In genomic region chr1:91712981-91713841, GRCh38 we compare ENCODE assay signal across 7 cellular contexts.
DNase-seq lines count a peak whose midpoint lies in the region; ATAC-seq and TF ChIP-seq lines count a peak whose summit lies in the region.

No MANE protein-coding gene starts in this region.

- H3K4me1 ChIP-seq in iPS-20b (ENCODE audit: insufficient read depth, low read length), result no peaks in the 10 kb centered on the region; the same call in 1 of the 2 replicates

- H3K36me3 ChIP-seq in iPS-20b (ENCODE audit: insufficient read depth, low read depth, low read length) (no peaks in the 10 kb centered on the region), WERI-Rb-1 (no peaks in the 10 kb centered on the region)

- DNase-seq in activated CD4-positive, alpha-beta T cell treated with anti-CD3 and anti-CD28 coated beads, Interleukin-2, amount 50 U/mL, for 48 hours, result peak; percentile 50 to 59
- peak; percentile 18 to 39 for DNase-seq in stimulated activated CD8-positive, alpha-beta memory T cell treated with anti-CD3 and anti-CD28 coated beads, Interleukin-15, amount 100 ng/mL, for 4 hours (ENCODE audit: low read depth in 2 of 2)
- no peak for DNase-seq in WERI-Rb-1
- no peak for DNase-seq in hippocampal formation (lab: John Stamatoyannopoulos, UW)

- no peak for TF ChIP-seq CTCF in WERI-Rb-1 (IDR thresholded peaks at IDR 0.05; ENCODE audit: low read depth, low read length)

- no peak overlapping the region for H3K27ac ChIP-seq in iPS-20b (ENCODE audit: low read length)
- H3K27ac ChIP-seq in WERI-Rb-1, result no peak overlapping the region

- no peaks in the 10 kb centered on the region for H3K27me3 ChIP-seq in iPS-20b (ENCODE audit: insufficient read depth, low read length)
- H3K27me3 ChIP-seq in WERI-Rb-1 (ENCODE audit: insufficient read depth, low read depth, severe bottlenecking), result no peaks in the 10 kb centered on the region

- H3K9me3 ChIP-seq in iPS-20b (ENCODE audit: insufficient read depth, low read depth, low read length) (no peaks in the 10 kb centered on the region), WERI-Rb-1 (ENCODE audit: severe bottlenecking) (no peaks in the 10 kb centered on the region)

- peak; percentile 59 for ATAC-seq in HG03060 (IDR thresholded peaks at IDR 0.05; ENCODE audit: low read depth, unreplicated experiment)

- peak; percentile 12 for TF ChIP-seq POLR2A in GM19193 (IDR thresholded peaks at IDR 0.05; ENCODE audit: extremely low read depth, insufficient read depth, insufficient read length)

- H3K9ac ChIP-seq in iPS-20b (ENCODE audit: low read depth, low read length), result peak overlapping the region; percentile 23; the same call in 1 of the 2 replicates

- no peak overlapping the region for H3K4me3 ChIP-seq in iPS-20b (ENCODE audit: low read length)
- no peak overlapping the region for H3K4me3 ChIP-seq in WERI-Rb-1 (ENCODE audit: low read depth, low read length)

Comparison
In these comparisons a context has a peak if more than half of its experiments do, and no peak if none do; other contexts are left out.
1. DNase-seq: peak in activated CD4-positive, alpha-beta T cell treated with anti-CD3 and anti-CD28 coated beads, Interleukin-2, amount 50 U/mL, for 48 hours (2 of 2) and stimulated activated CD8-positive, alpha-beta memory T cell treated with anti-CD3 and anti-CD28 coated beads, Interleukin-15, amount 100 ng/mL, for 4 hours (2 of 2); none in WERI-Rb-1 (single experiment) and hippocampal formation (0 of 2).